Comparison of ENCODE assay signal across 16 cellular contexts in the genomic region with DNA sequence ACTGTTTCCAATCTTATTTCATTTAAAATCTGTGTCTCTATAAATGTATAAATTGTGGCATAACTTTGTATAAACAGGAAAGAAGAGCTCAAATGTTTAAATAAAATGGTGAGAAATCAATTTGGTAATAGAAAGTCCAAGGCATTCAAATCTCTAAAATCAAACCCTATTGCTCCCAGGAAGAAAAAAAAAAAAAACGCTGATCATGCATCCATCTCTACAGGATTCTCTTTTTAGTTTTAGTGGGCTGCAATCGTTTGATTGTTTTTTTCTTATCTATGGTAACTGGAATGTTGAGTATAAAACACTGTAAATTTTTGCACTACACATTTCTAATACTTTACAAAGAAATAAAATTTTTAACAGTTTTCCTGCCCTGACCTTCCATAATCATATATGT.
A peak's percentile ranks its signal among the peaks of the same experiment; 100 is the strongest.
DNase-seq lines count a peak whose midpoint lies in the region; ATAC-seq, FAIRE-seq and TF ChIP-seq lines count a peak whose summit lies in the region.
"Had no signal": no experiment of that assay in that cellular context is flagged by ENCODE, and none has a peak within 500 bp of the region (broad histone marks: within the 10 kb centered on the region; RNA-seq: fewer than 3 reads in every experiment).

No MANE protein-coding gene starts in this region.

- ATAC-seq in A549 = no peak

- H3K9me3 ChIP-seq in A549 (no peaks in the 10 kb centered on the region), SK-N-MC (ENCODE audit: low read depth, low read length) (no peaks in the 10 kb centered on the region)
- H3K9me3 ChIP-seq: Caco-2, HAP-1 had no signal

- POLR2A ChIA-PET in A549 (lab: Yijun Ruan, JAX) = no interaction called here

- no peak for TF ChIP-seq RAD21 in A549 (conservative IDR thresholded peaks at IDR 0.05 in 1 of 2, IDR thresholded peaks at IDR 0.05 in 1 of 2)

- 85% methylated on average over 2 of the region's 2 CpGs for WGBS in A549 (ENCODE audit: missing lambda C conversion rate)

- TF ChIP-seq CTCF in A549 (IDR thresholded peaks at IDR 0.05) = no peak

- H3K4me3 ChIP-seq in A549 (no peak overlapping the region), SK-N-MC (no peak overlapping the region)
- H3K4me3 ChIP-seq: HAP-1 had no signal

- no peaks in the 10 kb centered on the region for H3K4me1 ChIP-seq in A549
- H3K4me1 ChIP-seq: Caco-2, HAP-1 had no signal

- no peak for DNase-seq in A549 (ENCODE audit: low read depth in 1 of 2, low spot score in 1 of 2)
- no peak for DNase-seq in SK-N-MC (ENCODE audit: low read depth, low spot score)
- no peak for DNase-seq in SHP77 (lab: John Stamatoyannopoulos, UW)
- DNase-seq in cerebellar cortex (ENCODE audit: low spot score) = no peak
- no peak for DNase-seq in EL
- DNase-seq: AML-193; Caco-2; CD4-positive, alpha-beta T cell; GF-D8; KG1 had no signal

- no peak overlapping the region for H3K4me2 ChIP-seq in A549

- TF ChIP-seq POLR2A in A549 (IDR thresholded peaks at IDR 0.05; ENCODE audit: low read length) = no peak

- TF ChIP-seq EP300 in A549 (IDR thresholded peaks at IDR 0.05) = no peak

- no peak overlapping the region for H3K27ac ChIP-seq in A549
- peak overlapping the region; percentile 21; the same call in 1 of the 2 replicates for H3K27ac ChIP-seq in SK-N-MC
- H3K27ac ChIP-seq: C4-2B, HL-60 had no signal

- H3K9ac ChIP-seq in SK-N-MC (ENCODE audit: insufficient read length) = no peak overlapping the region

- CTCF ChIA-PET in A549 (lab: Yijun Ruan, JAX) = no interaction called here

- peaks cover 47% of the 10 kb centered on the region for H3K36me3 ChIP-seq in SK-N-MC (ENCODE audit: insufficient read depth, low read length)

- FAIRE-seq in A549 (lab: Jason Lieb, UNC) = no peak
- FAIRE-seq in islet of Langerhans (lab: Jason Lieb, UNC) = peak; percentile 56
- FAIRE-seq: D721Med, H1 had no signal

TF ChIP-seq in A549, 52 proteins besides CTCF, POLR2A, EP300 and RAD21:
- TF ChIP-seq MAFK (IDR thresholded peaks at IDR 0.05; ENCODE audit: partially characterized antibody) (peak; percentile 77), KDM1A (IDR thresholded peaks at IDR 0.05; ENCODE audit: low read depth) (no peak)
TF ChIP-seq in A549: peak in this region for 1.
